In genomic region chr9:137296214-137297059, GRCh38 we compare ENCODE assay signal across 1 cellular context.
TF ChIP-seq lines count a peak whose summit lies in the region.

No MANE protein-coding gene starts in this region.

TF ChIP-seq in endothelial cell of umbilical vein, 7 proteins besides CTCF, POLR2A, EP300 and RAD21:
- TF ChIP-seq MAX (IDR thresholded peaks at IDR 0.05; ENCODE audit: insufficient read depth, insufficient read length) (no peak), JUN (IDR thresholded peaks at IDR 0.05; ENCODE audit: borderline replicate concordance, insufficient read depth, insufficient read length, low read depth) (no peak), POLR2AphosphoS5 (IDR thresholded peaks at IDR 0.05; ENCODE audit: insufficient read depth, low read depth, low read length) (peak; percentile 77), MYC (IDR thresholded peaks at IDR 0.05; ENCODE audit: low read depth, low read length) (peak; percentile 11), GATA2 (IDR thresholded peaks at IDR 0.05; ENCODE audit: insufficient read depth, insufficient read length, low read depth, low read length) (no peak)
TF ChIP-seq in endothelial cell of umbilical vein: peak in this region for 2.
